Comparison of ENCODE assay signal across 8 cellular contexts in the genomic region with DNA sequence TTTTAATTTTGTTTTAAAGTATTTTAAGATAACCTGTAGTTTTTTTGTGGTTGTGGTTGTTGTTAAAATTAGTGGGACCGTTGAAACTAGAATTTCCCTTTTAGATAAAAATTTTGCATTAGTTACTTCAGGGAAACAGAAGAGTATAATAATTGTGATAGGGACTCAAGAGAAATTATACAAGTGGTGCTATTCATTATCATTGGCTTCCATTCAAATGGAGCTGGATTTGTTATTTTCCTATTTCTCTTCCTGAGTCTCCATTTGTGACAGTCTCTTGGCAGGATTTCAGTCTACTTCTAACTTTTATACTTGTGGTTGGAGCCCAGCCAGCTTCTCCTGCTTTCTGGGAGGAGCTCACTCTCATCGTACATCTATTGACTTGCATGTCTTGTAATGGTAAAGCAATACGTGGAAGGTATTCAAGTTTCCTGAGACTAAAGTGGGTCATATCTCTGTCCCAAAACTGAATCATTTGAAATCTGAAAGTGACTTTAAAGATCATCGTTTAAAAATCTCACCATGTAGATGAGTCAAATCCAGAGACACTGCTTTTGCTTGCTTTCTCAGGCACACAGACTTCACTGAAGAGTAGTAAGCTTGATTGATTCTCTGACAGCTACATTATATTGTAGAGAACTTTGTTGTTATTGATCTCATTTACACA.
A peak's percentile ranks its signal among the peaks of the same experiment; 100 is the strongest.
DNase-seq lines count a peak whose midpoint lies in the region; ATAC-seq and TF ChIP-seq lines count a peak whose summit lies in the region.

No MANE protein-coding gene starts in this region.

- no peaks in the 10 kb centered on the region for H3K4me1 ChIP-seq in left ventricle myocardium inferior

- H3K4me3 ChIP-seq in left ventricle myocardium inferior: no peak overlapping the region

- H3K9me3 ChIP-seq in left ventricle myocardium inferior (replicated peaks): peaks cover 6% of the 10 kb centered on the region

- no peaks in the 10 kb centered on the region for H3K36me3 ChIP-seq in left ventricle myocardium inferior

- ATAC-seq in GM18861 (IDR thresholded peaks at IDR 0.05; ENCODE audit: unreplicated experiment) (peak; percentile 88), GM21786 (IDR thresholded peaks at IDR 0.05; ENCODE audit: unreplicated experiment) (peak; percentile 95)

- no peak overlapping the region for H3K27ac ChIP-seq in left ventricle myocardium inferior (replicated peaks)

- intact Hi-C loops in left ventricle myocardium inferior (cut with micrococcal nuclease): no loop called here

- TF ChIP-seq CTCF in left ventricle myocardium inferior (IDR thresholded peaks at IDR 0.05; ENCODE audit: borderline replicate concordance): no peak

- no peaks in the 10 kb centered on the region for H3K27me3 ChIP-seq in left ventricle myocardium inferior (ENCODE audit: low read depth)

- DNase-seq in M059J (ENCODE audit: low read depth): peak; percentile 30
- peak; percentile 28 for DNase-seq in left ventricle myocardium inferior
- DNase-seq in GM19240 (ENCODE audit: insufficient read length, low spot score): no peak
- no peak for DNase-seq in DMS114 treated with DMSO at 0.1 percent for 48 hours (lab: John Stamatoyannopoulos, UW; ENCODE audit: unreplicated experiment)
- no peak for DNase-seq in SW 1271 (lab: John Stamatoyannopoulos, UW)
- no peak for DNase-seq in NCI-H526 (lab: John Stamatoyannopoulos, UW)

Comparison
In these comparisons a context has a peak if more than half of its experiments do, and no peak if none do; other contexts are left out.
1. DNase-seq: peak in M059J (single experiment) and left ventricle myocardium inferior (single experiment); none in GM19240 (single experiment), DMS114 treated with DMSO at 0.1 percent for 48 hours (single experiment), SW 1271 (0 of 2) and NCI-H526 (0 of 2).